In genomic region chr5:82918311-82919031, GRCh38 we compare ENCODE assay signal across 1 cellular context.
TF ChIP-seq lines count a peak whose summit lies in the region.

No MANE protein-coding gene starts in this region.

TF ChIP-seq in WTC11, 78 proteins besides CTCF, POLR2A, EP300 and RAD21 (continued from another document):
- TF ChIP-seq ZNF281 (CRISPR knock-in tag; IDR thresholded peaks at IDR 0.05) (no peak), USF2 (CRISPR knock-in tag; IDR thresholded peaks at IDR 0.05) (no peak), NR2C2 (CRISPR knock-in tag; IDR thresholded peaks at IDR 0.05) (no peak), SMAD4 (CRISPR knock-in tag; IDR thresholded peaks at IDR 0.05) (no peak), FOXP1 (CRISPR knock-in tag; IDR thresholded peaks at IDR 0.05; ENCODE audit: borderline replicate concordance) (no peak), KAT7 (CRISPR knock-in tag; IDR thresholded peaks at IDR 0.05; ENCODE audit: borderline replicate concordance) (no peak), IRF2 (CRISPR knock-in tag; IDR thresholded peaks at IDR 0.05; ENCODE audit: borderline replicate concordance, low read depth) (no peak), HMGXB4 (CRISPR knock-in tag; IDR thresholded peaks at IDR 0.05) (no peak), E2F1 (CRISPR knock-in tag; IDR thresholded peaks at IDR 0.05) (no peak), ATF6 (CRISPR knock-in tag; IDR thresholded peaks at IDR 0.05) (no peak), TEAD1 (CRISPR knock-in tag; IDR thresholded peaks at IDR 0.05) (no peak), JAZF1 (CRISPR knock-in tag; IDR thresholded peaks at IDR 0.05) (no peak), ZMAT4 (CRISPR knock-in tag; IDR thresholded peaks at IDR 0.05) (no peak)
